In the genomic region with DNA sequence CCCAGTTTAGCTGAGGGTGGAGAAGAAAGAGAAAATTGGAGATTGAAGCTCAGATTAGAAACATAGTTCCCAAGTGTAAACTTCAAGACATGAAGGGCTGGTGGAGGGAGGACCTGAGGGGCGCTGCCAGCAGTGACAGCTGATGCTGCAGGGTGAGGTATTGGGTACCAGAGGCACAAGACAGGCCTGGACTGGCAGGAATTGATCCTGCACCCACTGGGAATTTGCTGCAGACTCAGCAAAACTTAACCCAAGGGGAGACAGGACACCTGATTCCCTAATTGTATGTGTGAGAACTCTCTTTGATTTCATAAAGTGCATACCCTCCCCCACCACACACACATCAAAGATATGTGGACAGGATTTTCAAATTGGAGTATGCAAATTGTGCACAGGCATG, we compare ENCODE assay signal across 2 cellular contexts.
TF ChIP-seq lines count a peak whose summit lies in the region.

No MANE protein-coding gene starts in this region.

TF ChIP-seq in A549, 52 proteins besides CTCF, POLR2A, EP300 and RAD21:
- TF ChIP-seq, protein P1, sequence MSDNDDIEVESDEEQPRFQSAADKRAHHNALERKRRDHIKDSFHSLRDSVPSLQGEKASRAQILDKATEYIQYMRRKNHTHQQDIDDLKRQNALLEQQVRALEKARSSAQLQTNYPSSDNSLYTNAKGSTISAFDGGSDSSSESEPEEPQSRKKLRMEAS (IDR thresholded peaks at IDR 0.05), result no peak
- peak; percentile 63 for TF ChIP-seq MAFK (IDR thresholded peaks at IDR 0.05; ENCODE audit: partially characterized antibody)
TF ChIP-seq in A549: peak in this region for 1.

TF ChIP-seq in IMR-90, 13 proteins besides CTCF, POLR2A, EP300 and RAD21:
- TF ChIP-seq, protein P2, sequence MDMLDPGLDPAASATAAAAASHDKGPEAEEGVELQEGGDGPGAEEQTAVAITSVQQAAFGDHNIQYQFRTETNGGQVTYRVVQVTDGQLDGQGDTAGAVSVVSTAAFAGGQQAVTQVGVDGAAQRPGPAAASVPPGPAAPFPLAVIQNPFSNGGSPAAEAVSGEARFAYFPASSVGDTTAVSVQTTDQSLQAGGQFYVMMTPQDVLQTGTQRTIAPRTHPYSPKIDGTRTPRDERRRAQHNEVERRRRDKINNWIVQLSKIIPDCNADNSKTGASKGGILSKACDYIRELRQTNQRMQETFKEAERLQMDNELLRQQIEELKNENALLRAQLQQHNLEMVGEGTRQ (IDR thresholded peaks at IDR 0.05; ENCODE audit: low read depth, low read length), result no peak
- peak; percentile 35; the same call in 1 of the 2 replicates for TF ChIP-seq MAFK (IDR thresholded peaks at IDR 0.05; ENCODE audit: low read depth, low read length)
- no peak for TF ChIP-seq CEBPB (IDR thresholded peaks at IDR 0.05; ENCODE audit: low read depth, low read length)
- TF ChIP-seq, protein P3, sequence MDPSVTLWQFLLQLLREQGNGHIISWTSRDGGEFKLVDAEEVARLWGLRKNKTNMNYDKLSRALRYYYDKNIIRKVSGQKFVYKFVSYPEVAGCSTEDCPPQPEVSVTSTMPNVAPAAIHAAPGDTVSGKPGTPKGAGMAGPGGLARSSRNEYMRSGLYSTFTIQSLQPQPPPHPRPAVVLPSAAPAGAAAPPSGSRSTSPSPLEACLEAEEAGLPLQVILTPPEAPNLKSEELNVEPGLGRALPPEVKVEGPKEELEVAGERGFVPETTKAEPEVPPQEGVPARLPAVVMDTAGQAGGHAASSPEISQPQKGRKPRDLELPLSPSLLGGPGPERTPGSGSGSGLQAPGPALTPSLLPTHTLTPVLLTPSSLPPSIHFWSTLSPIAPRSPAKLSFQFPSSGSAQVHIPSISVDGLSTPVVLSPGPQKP (IDR thresholded peaks at IDR 0.05; ENCODE audit: borderline replicate concordance, low read depth, low read length), result no peak
